Comparison of ENCODE assay signal across 10 cellular contexts in the genomic region with DNA sequence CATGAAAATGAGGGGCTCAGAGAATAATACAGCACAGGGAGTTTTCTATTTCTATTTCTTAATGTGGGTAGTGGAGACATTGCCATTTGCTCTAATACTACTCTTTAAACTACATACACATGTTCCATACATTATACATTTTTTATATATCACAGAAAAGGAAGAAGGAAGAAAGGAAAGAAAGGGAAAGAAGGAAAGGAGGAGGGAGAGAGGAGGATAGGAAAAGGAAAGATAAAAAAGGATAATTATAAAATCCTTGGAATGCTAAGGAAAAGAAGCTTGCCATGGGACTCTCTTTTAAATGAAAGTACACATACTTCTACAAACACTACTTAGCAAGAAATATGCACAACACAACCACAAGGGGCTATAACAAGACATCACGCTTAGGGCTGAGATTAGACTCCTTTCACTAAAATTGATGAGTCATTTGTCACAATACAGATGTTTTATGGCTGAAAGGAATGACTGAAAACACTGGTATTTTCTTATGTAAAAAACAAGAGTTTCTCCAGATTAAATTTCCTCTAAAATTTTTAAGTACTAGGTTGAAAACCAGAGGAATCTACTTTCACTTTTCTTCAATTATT.
DNase-seq lines count a peak whose midpoint lies in the region; ATAC-seq and TF ChIP-seq lines count a peak whose summit lies in the region.
"Had no signal": no experiment of that assay in that cellular context is flagged by ENCODE, and none has a peak within 500 bp of the region (broad histone marks: within the 10 kb centered on the region; RNA-seq: fewer than 3 reads in every experiment).

No MANE protein-coding gene starts in this region.

- H3K36me3 ChIP-seq in IMR-90 (ENCODE audit: control insufficient read depth, insufficient read depth, low read length) (no peaks in the 10 kb centered on the region), mesenchymal stem cell (ENCODE audit: control insufficient read depth in 1 of 2, insufficient read depth in 2 of 2, low read depth in 1 of 2, low read length in 2 of 2) (no peaks in the 10 kb centered on the region)

- no peak overlapping the region for H2AK9ac ChIP-seq in IMR-90 (replicated peaks; ENCODE audit: low read depth, low read length, poor library complexity)

- H3K27me3 ChIP-seq in IMR-90 (ENCODE audit: control insufficient read depth, insufficient read depth, low read length) (no peaks in the 10 kb centered on the region), mesenchymal stem cell (ENCODE audit: control insufficient read depth in 1 of 2, insufficient read depth in 1 of 2, low read length in 2 of 2) (no peaks in the 10 kb centered on the region)

- no peak overlapping the region for H4K5ac ChIP-seq in IMR-90 (ENCODE audit: low read depth, low read length)

- H2BK5ac ChIP-seq in IMR-90 (ENCODE audit: low read depth, low read length, poor library complexity, severe bottlenecking): peak overlapping the region; percentile 47
- no peak overlapping the region for H2BK5ac ChIP-seq in mesenchymal stem cell (ENCODE audit: low read depth, low read length, poor library complexity, severe bottlenecking)

- H3K14ac ChIP-seq in IMR-90 (replicated peaks; ENCODE audit: low read depth, low read length) (no peak overlapping the region), mesenchymal stem cell (ENCODE audit: low read length in 2 of 2) (no peak overlapping the region)

- no peak overlapping the region for H4K91ac ChIP-seq in IMR-90 (ENCODE audit: insufficient read depth, low read depth, low read length)
- H4K91ac ChIP-seq in mesenchymal stem cell (ENCODE audit: low read length): no peak overlapping the region

- H3K9me1 ChIP-seq in IMR-90 (ENCODE audit: insufficient read depth, low read length): no peaks in the 10 kb centered on the region

- H3K18ac ChIP-seq in IMR-90 (ENCODE audit: low read depth, low read length): peak overlapping the region; percentile 4; the same call in 1 of the 2 replicates
- H3K18ac ChIP-seq in mesenchymal stem cell (ENCODE audit: low read depth in 1 of 2, low read length in 2 of 2): no peak overlapping the region

- no peaks in the 10 kb centered on the region for H4K20me1 ChIP-seq in IMR-90 (ENCODE audit: insufficient read depth, low read length)

- H3K9me3 ChIP-seq in IMR-90 (ENCODE audit: control insufficient read depth, insufficient read depth, low read length): no peaks in the 10 kb centered on the region
- H3K9me3 ChIP-seq in mesenchymal stem cell (ENCODE audit: control insufficient read depth, low read length): no peaks in the 10 kb centered on the region

- H3K23ac ChIP-seq in IMR-90 (ENCODE audit: low read depth, low read length): no peak overlapping the region
- no peak overlapping the region for H3K23ac ChIP-seq in mesenchymal stem cell (ENCODE audit: low read length in 2 of 2)

- peak overlapping the region; percentile 47; the same call in 1 of the 2 replicates for H2BK120ac ChIP-seq in IMR-90 (ENCODE audit: low read depth, low read length)
- no peak overlapping the region for H2BK120ac ChIP-seq in mesenchymal stem cell (ENCODE audit: low read depth, low read length)

- peak; percentile 14 for DNase-seq in DMS53 treated with DMSO at 0.1 percent for 48 hours (lab: John Stamatoyannopoulos, UW; ENCODE audit: unreplicated experiment)
- DNase-seq in IMR-90: peak; percentile 85
- peak; percentile 82 for DNase-seq in astrocyte of the spinal cord (ENCODE audit: low read depth, low spot score)
- peak; percentile 79 for DNase-seq in mesenchymal stem cell
- DNase-seq in NCI-H146 (lab: John Stamatoyannopoulos, UW): no peak
- DNase-seq in GM10266 (ENCODE audit: extremely low spot score): no peak
- DNase-seq: activated CD4-positive, alpha-beta T cell treated with anti-CD3 and anti-CD28 coated beads, Interleukin-2, amount 10 ng/mL, durations not matched to agents 7 days and 5 days; right cardiac atrium had no signal

- H3K4me3 ChIP-seq in IMR-90 (ENCODE audit: insufficient read depth, low read depth, low read length): 0 out of 2 replicates have a peak overlapping the region, but pooled peaks have one; percentile 1
- no peak overlapping the region for H3K4me3 ChIP-seq in astrocyte of the spinal cord (ENCODE audit: low read depth, low read length)
- no peak overlapping the region for H3K4me3 ChIP-seq in mesenchymal stem cell (ENCODE audit: insufficient read depth in 1 of 2, low read depth in 1 of 2, low read length in 2 of 2)

- no peak overlapping the region for H3K9ac ChIP-seq in IMR-90 (ENCODE audit: low read depth, low read length)
- peak overlapping the region; percentile 56 for H3K9ac ChIP-seq in mesenchymal stem cell (ENCODE audit: low read length)

- H2AK5ac ChIP-seq in IMR-90 (ENCODE audit: low read depth, low read length) (no peak overlapping the region), mesenchymal stem cell (ENCODE audit: low read length, severe bottlenecking) (no peak overlapping the region)

- H3K4me1 ChIP-seq in IMR-90 (ENCODE audit: control insufficient read depth, insufficient read depth, low read length) (peaks cover 14% of the 10 kb centered on the region), mesenchymal stem cell (ENCODE audit: control insufficient read depth, insufficient read depth, low read depth, low read length) (peaks cover 5% of the 10 kb centered on the region)

- no CpG with 5 or more reads among the region's 1 CpG for WGBS in IMR-90 (ENCODE audit: extremely low coverage in 2 of 2, insufficient read length in 1 of 2), 2 experiments
- no CpG with 5 or more reads among the region's 1 CpG for WGBS in mesenchymal stem cell

- in situ Hi-C loops in IMR-90 (cut with MboI; ENCODE audit: low sequenced_read_pairs): no loop called here
- in situ Hi-C loops in astrocyte of the spinal cord (cut with HindIII; ENCODE audit: low sequenced_read_pairs): no loop called here

- H2BK15ac ChIP-seq in IMR-90 (ENCODE audit: low read depth, low read length): no peak overlapping the region
- H2BK15ac ChIP-seq in mesenchymal stem cell (ENCODE audit: low read depth, poor library complexity, severe bottlenecking): no peak overlapping the region

- H3K4me2 ChIP-seq in IMR-90 (ENCODE audit: low read depth, low read length) (peak overlapping the region; percentile 27; the same call in 1 of the 2 replicates), mesenchymal stem cell (ENCODE audit: low read length, poor library complexity, severe bottlenecking) (no peak overlapping the region)

- peak overlapping the region in 1 of 2 experiments; percentile 30; a peak in 1 of 4 replicates for H4K8ac ChIP-seq in IMR-90 (ENCODE audit: low read depth in 2 of 2, low read length in 2 of 2)
- no peak overlapping the region for H4K8ac ChIP-seq in mesenchymal stem cell (ENCODE audit: low read length)

- no peak overlapping the region for H3K56ac ChIP-seq in IMR-90 (ENCODE audit: extremely low read depth, insufficient read depth, low read length)

- ATAC-seq in IMR-90 (ENCODE audit: low read depth) (peak; percentile 66), HG02763 (IDR thresholded peaks at IDR 0.05; ENCODE audit: unreplicated experiment) (no peak), HG03354 (IDR thresholded peaks at IDR 0.05; ENCODE audit: poor library complexity, severe bottlenecking, unreplicated experiment) (no peak)

- POLR2A ChIA-PET in IMR-90 (lab: Charles Lee; ENCODE audit: unreplicated experiment): no interaction called here

- no peak overlapping the region for H2BK12ac ChIP-seq in mesenchymal stem cell (ENCODE audit: low read length in 2 of 2)

- H3K27ac ChIP-seq in IMR-90 (ENCODE audit: insufficient read depth, low read length): no peak overlapping the region
- no peak overlapping the region for H3K27ac ChIP-seq in mesenchymal stem cell (ENCODE audit: low read length, poor library complexity, severe bottlenecking)

- H2AFZ ChIP-seq in IMR-90 (replicated peaks; ENCODE audit: low read length, poor library complexity) (no peak overlapping the region), mesenchymal stem cell (ENCODE audit: low read depth, low read length) (no peak overlapping the region)

- no peak for TF ChIP-seq POLR2A in IMR-90 (IDR thresholded peaks at IDR 0.05; ENCODE audit: low read depth, low read length)

- TF ChIP-seq CTCF in IMR-90 (conservative IDR thresholded peaks at IDR 0.05; ENCODE audit: low read depth, low read length) (peak; percentile 41), astrocyte of the spinal cord (IDR thresholded peaks at IDR 0.05; ENCODE audit: low read depth, low read length) (peak; percentile 46), GM10266 (IDR thresholded peaks at IDR 0.05; ENCODE audit: control insufficient read depth, insufficient read depth, low read depth, missing control alignments) (no peak)

- H3K4ac ChIP-seq in IMR-90 (ENCODE audit: low read depth, low read length) (no peak overlapping the region), mesenchymal stem cell (ENCODE audit: low read depth in 1 of 2, low read length in 2 of 2) (no peak overlapping the region)

- dilution Hi-C loops in IMR-90 (cut with HindIII; ENCODE audit: low sequenced_read_pairs, unreplicated experiment): no loop called here

- TF ChIP-seq RAD21 in IMR-90 (IDR thresholded peaks at IDR 0.05; ENCODE audit: low read length): peak; percentile 28

- CTCF ChIA-PET in IMR-90 (lab: Yijun Ruan, JAX): interaction anchor here (0.6 kb wide), 1 partner anchor 128 kb away, joined by 3 read pairs; no protein-coding TSS in a partner anchor

- peaks cover 0 to 3% of the 10 kb centered on the region in 2 experiments; a peak in 1 of 4 replicates for H3K79me1 ChIP-seq in IMR-90 (ENCODE audit: low read depth in 1 of 2, low read length in 2 of 2)
- no peaks in the 10 kb centered on the region for H3K79me1 ChIP-seq in mesenchymal stem cell (replicated peaks; ENCODE audit: low read length, poor library complexity, severe bottlenecking)

- intact Hi-C loops in IMR-90 (cut with micrococcal nuclease): loop anchor here (2.0 kb wide), 1 partner anchor 126 kb away; no protein-coding TSS in a partner anchor

- no TSS peak for BruUV-seq in IMR-90 (replicated peaks; lab: Mats Ljungman, UMichigan)

- peak overlapping the region; percentile 21; the same call in 1 of the 2 replicates for H2BK20ac ChIP-seq in IMR-90 (ENCODE audit: low read depth, low read length)

TF ChIP-seq in IMR-90, 13 proteins besides CTCF, POLR2A, EP300 and RAD21 (continues in another document):
- no peak for TF ChIP-seq MAZ (IDR thresholded peaks at IDR 0.05; ENCODE audit: borderline replicate concordance, low read depth, low read length)
- peak; percentile 92 for TF ChIP-seq NFE2L2 (IDR thresholded peaks at IDR 0.05; ENCODE audit: low read depth, low read length)
- no peak for TF ChIP-seq RCOR1 (IDR thresholded peaks at IDR 0.05; ENCODE audit: insufficient replicate concordance, low read length)
- 0 out of 2 replicates have a peak, but pooled peaks have one; percentile 54 for TF ChIP-seq FOS (IDR thresholded peaks at IDR 0.05; ENCODE audit: low read depth, low read length)
- TF ChIP-seq USF2 (IDR thresholded peaks at IDR 0.05; ENCODE audit: low read depth, low read length): no peak
- no peak for TF ChIP-seq RFX5 (IDR thresholded peaks at IDR 0.05; ENCODE audit: low read depth, low read length)

Comparison
In these comparisons a context has a peak if more than half of its experiments do, and no peak if none do; other contexts are left out.
1. DNase-seq: peak in DMS53 treated with DMSO at 0.1 percent for 48 hours (single experiment), IMR-90 (single experiment), astrocyte of the spinal cord (single experiment) and mesenchymal stem cell (single experiment); none in NCI-H146 (single experiment) and GM10266 (single experiment).